1 cellular context compared by ENCODE assay signal in genomic region chr2:196171248-196171871, GRCh38.
TF ChIP-seq lines count a peak whose summit lies in the region.

STK17B (minus strand) TSS chr2:196171578; CDS start chr2:196163383, 8,195 bp downstream.

TF ChIP-seq in K562, 482 proteins besides CTCF, POLR2A, EP300 and RAD21 (continued from another document and continues in another):
- TF ChIP-seq SMAD3 (CRISPR knock-in tag; conservative IDR thresholded peaks at IDR 0.05) = no peak
- no peak for TF ChIP-seq TARDBP (IDR thresholded peaks at IDR 0.05)
- TF ChIP-seq CLOCK (CRISPR knock-in tag; IDR thresholded peaks at IDR 0.05; ENCODE audit: borderline replicate concordance) = no peak
- no peak for TF ChIP-seq ZNF140 (CRISPR knock-in tag; IDR thresholded peaks at IDR 0.05)
- TF ChIP-seq SMARCA5 (IDR thresholded peaks at IDR 0.05) = no peak
- TF ChIP-seq ARNT (IDR thresholded peaks at IDR 0.05) = no peak
- TF ChIP-seq ETV5 (CRISPR knock-in tag; IDR thresholded peaks at IDR 0.05; ENCODE audit: low read depth) = no peak
- TF ChIP-seq LEF1 (IDR thresholded peaks at IDR 0.05) = no peak
- TF ChIP-seq ZKSCAN3 (CRISPR knock-in tag; IDR thresholded peaks at IDR 0.05) = no peak
- TF ChIP-seq ZBED1 (IDR thresholded peaks at IDR 0.05) = 0 out of 2 replicates have a peak, but pooled peaks have one; percentile 51
- peak; percentile 48; the same call in 1 of the 2 replicates for TF ChIP-seq STAT6 (CRISPR knock-in tag; IDR thresholded peaks at IDR 0.05)
- TF ChIP-seq SMARCC2 (IDR thresholded peaks at IDR 0.05; ENCODE audit: low read depth) = 0 out of 2 replicates have a peak, but pooled peaks have one; percentile 31
- no peak for TF ChIP-seq E2F5 (CRISPR knock-in tag; IDR thresholded peaks at IDR 0.05)
- no peak for TF ChIP-seq THAP7 (CRISPR knock-in tag; IDR thresholded peaks at IDR 0.05)
- TF ChIP-seq MAFF (IDR thresholded peaks at IDR 0.05; ENCODE audit: low read length) = no peak
- no peak for TF ChIP-seq THRAP3 (IDR thresholded peaks at IDR 0.05; ENCODE audit: borderline replicate concordance)
- no peak for TF ChIP-seq ATF6 (CRISPR knock-in tag; IDR thresholded peaks at IDR 0.05)
- no peak for TF ChIP-seq CBX2 (IDR thresholded peaks at IDR 0.05; ENCODE audit: insufficient read depth, low read length, poor library complexity, severe bottlenecking)
- peak; percentile 33; the same call in 1 of the 2 replicates for TF ChIP-seq ZKSCAN1 (IDR thresholded peaks at IDR 0.05; ENCODE audit: low read depth, low read length)
- TF ChIP-seq SLC30A9 (CRISPR knock-in tag; IDR thresholded peaks at IDR 0.05) = no peak
- TF ChIP-seq VEZF1 (CRISPR knock-in tag; IDR thresholded peaks at IDR 0.05) = peak; percentile 93
- 0 out of 2 replicates have a peak, but pooled peaks have one; percentile 36 for TF ChIP-seq NBN (IDR thresholded peaks at IDR 0.05; ENCODE audit: low read depth)
- TF ChIP-seq ZNF561 (CRISPR knock-in tag; conservative IDR thresholded peaks at IDR 0.05) = no peak
- no peak for TF ChIP-seq REST (CRISPR knock-in tag; IDR thresholded peaks at IDR 0.05; ENCODE audit: low read depth)
- TF ChIP-seq HOMEZ (CRISPR knock-in tag; IDR thresholded peaks at IDR 0.05) = no peak
- no peak for TF ChIP-seq HES1 (IDR thresholded peaks at IDR 0.05; ENCODE audit: low read depth)
- no peak for TF ChIP-seq KAT8 (IDR thresholded peaks at IDR 0.05; ENCODE audit: low read depth)
- TF ChIP-seq YBX1 (IDR thresholded peaks at IDR 0.05) = no peak
- no peak for TF ChIP-seq RBM15 (IDR thresholded peaks at IDR 0.05; ENCODE audit: insufficient read depth, low read length)
- no peak for TF ChIP-seq FOXA1 (IDR thresholded peaks at IDR 0.05; ENCODE audit: borderline replicate concordance)
- TF ChIP-seq HBP1 (CRISPR knock-in tag; IDR thresholded peaks at IDR 0.05) = no peak
- TF ChIP-seq SP2 (IDR thresholded peaks at IDR 0.05; ENCODE audit: extremely low read depth, low read depth, low read length, poor library complexity, severe bottlenecking) = no peak
- no peak for TF ChIP-seq BDP1 (IDR thresholded peaks at IDR 0.05; ENCODE audit: insufficient read depth, insufficient read length)
- TF ChIP-seq SRSF7 (optimal IDR thresholded peaks at IDR 0.05; ENCODE audit: low read depth, low read length) = no peak
- peak; percentile 67 to 93; a peak in 3 of 4 replicates for TF ChIP-seq UBTF (IDR thresholded peaks at IDR 0.05; ENCODE audit: borderline replicate concordance in 1 of 2, low read depth in 2 of 2, low read length in 2 of 2)
- TF ChIP-seq DIDO1 (tag; IDR thresholded peaks at IDR 0.05; ENCODE audit: low read depth) = no peak
- no peak for TF ChIP-seq ZNF707 (CRISPR knock-in tag; conservative IDR thresholded peaks at IDR 0.05)
